14 cellular contexts compared by ENCODE assay signal in the genomic region with DNA sequence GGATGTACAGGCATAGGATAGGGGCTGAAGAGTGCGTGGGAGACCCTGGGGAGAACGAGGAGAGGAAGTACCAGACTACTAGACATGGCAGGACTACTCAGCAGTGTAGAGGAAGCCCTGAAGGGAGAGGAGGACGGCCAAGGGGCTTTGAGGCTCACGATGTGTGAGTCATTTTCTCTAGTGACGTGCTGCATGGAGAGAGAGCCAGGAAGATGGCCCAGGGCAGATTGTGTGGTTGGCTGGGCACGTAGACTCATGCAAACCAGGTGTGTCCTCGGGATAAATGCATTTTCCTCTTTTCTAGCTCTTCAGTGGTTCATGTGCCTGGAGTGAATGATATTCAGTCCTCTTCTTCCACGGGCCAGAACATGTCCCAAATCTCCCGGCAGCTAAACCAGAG.
DNase-seq lines count a peak whose midpoint lies in the region; ATAC-seq and TF ChIP-seq lines count a peak whose summit lies in the region.
"Had no signal": no experiment of that assay in that cellular context is flagged by ENCODE, and none has a peak within 500 bp of the region (broad histone marks: within the 10 kb centered on the region; RNA-seq: fewer than 3 reads in every experiment).

No MANE protein-coding gene starts in this region.

- H3K56ac ChIP-seq in IMR-90 (ENCODE audit: extremely low read depth, insufficient read depth, low read length) = no peak overlapping the region

- H3K23ac ChIP-seq in IMR-90 (ENCODE audit: low read depth, low read length) = peak overlapping the region; percentile 48; the same call in 1 of the 2 replicates

- peak overlapping the region; percentile 39; the same call in 1 of the 2 replicates for H4K5ac ChIP-seq in IMR-90 (ENCODE audit: low read depth, low read length)

- H2AK5ac ChIP-seq in IMR-90 (ENCODE audit: low read depth, low read length) = peak overlapping the region; percentile 68; the same call in 1 of the 2 replicates

- peak overlapping the region; percentile 23 to 26; a peak in 2 of 4 replicates for H4K8ac ChIP-seq in IMR-90 (ENCODE audit: low read depth in 2 of 2, low read length in 2 of 2)

- H3K79me1 ChIP-seq in IMR-90 (ENCODE audit: low read depth in 1 of 2, low read length in 2 of 2) = peaks cover 0 to 4% of the 10 kb centered on the region in 2 experiments; a peak in 1 of 4 replicates

- no peak for TF ChIP-seq CTCF in AG10803 (conservative IDR thresholded peaks at IDR 0.05; ENCODE audit: low read length)
- no peak for TF ChIP-seq CTCF in IMR-90 (conservative IDR thresholded peaks at IDR 0.05; ENCODE audit: low read depth, low read length)
- no peak for TF ChIP-seq CTCF in astrocyte of the spinal cord (IDR thresholded peaks at IDR 0.05; ENCODE audit: low read depth, low read length)

- peak overlapping the region; percentile 44; the same call in 1 of the 2 replicates for H4K91ac ChIP-seq in IMR-90 (ENCODE audit: insufficient read depth, low read depth, low read length)

- intact Hi-C loops in IMR-90 (cut with micrococcal nuclease) = no loop called here

- CTCF ChIA-PET in IMR-90 (lab: Yijun Ruan, JAX) = interaction anchor here (1.1 to 1.4 kb wide), 2 partner anchors 12 to 199 kb away, joined by 4 to 8 read pairs; partner anchors contain the start of gene CEMIP

- H3K4me2 ChIP-seq in IMR-90 (ENCODE audit: low read depth, low read length) = no peak overlapping the region
- H3K4me2 ChIP-seq: GM23338 had no signal

- H2BK15ac ChIP-seq in IMR-90 (ENCODE audit: low read depth, low read length) = peak overlapping the region; percentile 83; the same call in 2 of the 3 replicates

- DNase-seq in AG10803 (ENCODE audit: low read depth) (peak; percentile 59), IMR-90 (peak; percentile 80), astrocyte of the spinal cord (ENCODE audit: low read depth, low spot score) (peak; percentile 81), islet precursor cell (peak; percentile 85), HuH-7 (ENCODE audit: low spot score) (no peak)
- DNase-seq in activated naive CD4-positive, alpha-beta T cell treated with anti-CD3 and anti-CD28 coated beads, Interleukin-2, amount 50 U/mL, for 16 hours = no peak
- DNase-seq: activated T-cell treated with anti-CD3 and anti-CD28 coated beads, Interleukin-2, amount 50 U/mL, for 48 hours; cortex of kidney; ovary; stimulated activated CD4-positive, alpha-beta T cell treated with anti-CD3 and anti-CD28 coated beads, Interleukin-4, amount 100 ng/mL, for 4 hours had no signal

- no peaks in the 10 kb centered on the region for H3K9me3 ChIP-seq in IMR-90 (ENCODE audit: control insufficient read depth, insufficient read depth, low read length)
- H3K9me3 ChIP-seq: ovary, suprapubic skin had no signal

- ATAC-seq in IMR-90 (ENCODE audit: low read depth) (no peak), GM21786 (IDR thresholded peaks at IDR 0.05; ENCODE audit: unreplicated experiment) (no peak), GM21619 (IDR thresholded peaks at IDR 0.05; ENCODE audit: unreplicated experiment) (no peak)

- in situ Hi-C loops in IMR-90 (cut with MboI; ENCODE audit: low sequenced_read_pairs) = no loop called here
- in situ Hi-C loops in astrocyte of the spinal cord (cut with HindIII; ENCODE audit: low sequenced_read_pairs) = no loop called here

- no peak overlapping the region for H3K4me3 ChIP-seq in AG10803 (ENCODE audit: low read length)
- H3K4me3 ChIP-seq in IMR-90 (ENCODE audit: insufficient read depth, low read depth, low read length) = no peak overlapping the region
- no peak overlapping the region for H3K4me3 ChIP-seq in astrocyte of the spinal cord (ENCODE audit: low read depth, low read length)
- H3K4me3 ChIP-seq: GM23338, ovary, suprapubic skin had no signal

- no peak for TF ChIP-seq POLR2A in IMR-90 (IDR thresholded peaks at IDR 0.05; ENCODE audit: low read depth, low read length)

- H2BK20ac ChIP-seq in IMR-90 (ENCODE audit: low read depth, low read length) = peak overlapping the region; percentile 51; the same call in 1 of the 2 replicates

- no peak overlapping the region for H3K18ac ChIP-seq in IMR-90 (ENCODE audit: low read depth, low read length)

- H3K9ac ChIP-seq in IMR-90 (ENCODE audit: low read depth, low read length) = no peak overlapping the region

- peaks cover 64% of the 10 kb centered on the region for H3K36me3 ChIP-seq in IMR-90 (ENCODE audit: control insufficient read depth, insufficient read depth, low read length)
- H3K36me3 ChIP-seq: ovary, suprapubic skin had no signal

- H2BK120ac ChIP-seq in IMR-90 (ENCODE audit: low read depth, low read length) = peak overlapping the region; percentile 80

- no peaks in the 10 kb centered on the region for H4K20me1 ChIP-seq in IMR-90 (ENCODE audit: insufficient read depth, low read length)

- H3K27me3 ChIP-seq in IMR-90 (ENCODE audit: control insufficient read depth, insufficient read depth, low read length) = no peaks in the 10 kb centered on the region
- H3K27me3 ChIP-seq: ovary, suprapubic skin had no signal

- peaks cover 4% of the 10 kb centered on the region for H3K4me1 ChIP-seq in IMR-90 (ENCODE audit: control insufficient read depth, insufficient read depth, low read length)

- POLR2A ChIA-PET in IMR-90 (lab: Charles Lee; ENCODE audit: unreplicated experiment) = no interaction called here

- no peak overlapping the region; the same call in 1 of the 2 replicates for H3K14ac ChIP-seq in IMR-90 (replicated peaks; ENCODE audit: low read depth, low read length)

- whole genome bisulfite sequencing in IMR-90 (ENCODE audit: extremely low coverage in 2 of 2, insufficient read length in 1 of 2), 2 experiments = 90% methylated on average over 6 of the region's 9 CpGs; no CpG with 5 or more reads in 1 of the 2 experiments

- H3K4ac ChIP-seq in IMR-90 (ENCODE audit: low read depth, low read length) = peak overlapping the region; percentile 64; the same call in 1 of the 2 replicates

- peak overlapping the region; percentile 13 for H2BK5ac ChIP-seq in IMR-90 (ENCODE audit: low read depth, low read length, poor library complexity, severe bottlenecking)

- dilution Hi-C loops in IMR-90 (cut with HindIII; ENCODE audit: low sequenced_read_pairs, unreplicated experiment) = no loop called here

- H3K27ac ChIP-seq in IMR-90 (ENCODE audit: insufficient read depth, low read length) = no peak overlapping the region
- H3K27ac ChIP-seq: ovary, suprapubic skin had no signal

- no peak overlapping the region for H2AK9ac ChIP-seq in IMR-90 (replicated peaks; ENCODE audit: low read depth, low read length, poor library complexity)

- no peak for TF ChIP-seq RAD21 in IMR-90 (IDR thresholded peaks at IDR 0.05; ENCODE audit: low read length)

- H2AFZ ChIP-seq in IMR-90 (replicated peaks; ENCODE audit: low read length, poor library complexity) = peak overlapping the region; percentile 21
- H2AFZ ChIP-seq: GM23338 had no signal

- peaks cover 16% of the 10 kb centered on the region for H3K9me1 ChIP-seq in IMR-90 (ENCODE audit: insufficient read depth, low read length)

- no TSS peak for BruUV-seq in IMR-90 (replicated peaks; lab: Mats Ljungman, UMichigan)

TF ChIP-seq in IMR-90, 13 proteins besides CTCF, POLR2A, EP300 and RAD21:
- TF ChIP-seq MAFK (IDR thresholded peaks at IDR 0.05; ENCODE audit: low read depth, low read length) = no peak
- TF ChIP-seq MAZ (IDR thresholded peaks at IDR 0.05; ENCODE audit: borderline replicate concordance, low read depth, low read length) = no peak
- no peak for TF ChIP-seq CHD1 (IDR thresholded peaks at IDR 0.05; ENCODE audit: low read depth, low read length)
- no peak for TF ChIP-seq CEBPB (IDR thresholded peaks at IDR 0.05; ENCODE audit: low read depth, low read length)
- TF ChIP-seq NFE2L2 (IDR thresholded peaks at IDR 0.05; ENCODE audit: low read depth, low read length) = no peak
- TF ChIP-seq SMC3 (IDR thresholded peaks at IDR 0.05; ENCODE audit: low read depth, low read length) = no peak
- no peak for TF ChIP-seq MXI1 (IDR thresholded peaks at IDR 0.05; ENCODE audit: borderline replicate concordance, low read depth, low read length)
- no peak for TF ChIP-seq RCOR1 (IDR thresholded peaks at IDR 0.05; ENCODE audit: insufficient replicate concordance, low read length)
- no peak for TF ChIP-seq ELK1 (IDR thresholded peaks at IDR 0.05; ENCODE audit: borderline replicate concordance, low read depth, low read length)
- no peak for TF ChIP-seq RFX5 (IDR thresholded peaks at IDR 0.05; ENCODE audit: low read depth, low read length)
- no peak for TF ChIP-seq BHLHE40 (IDR thresholded peaks at IDR 0.05; ENCODE audit: low read depth, low read length)
- no peak for TF ChIP-seq FOS (IDR thresholded peaks at IDR 0.05; ENCODE audit: low read depth, low read length)
- TF ChIP-seq USF2 (IDR thresholded peaks at IDR 0.05; ENCODE audit: low read depth, low read length) = no peak
TF ChIP-seq in IMR-90: peak in this region for 0.

Comparison
In these comparisons a context has a peak if more than half of its experiments do, and no peak if none do; other contexts are left out.
1. DNase-seq: peak in AG10803 (single experiment), IMR-90 (single experiment), astrocyte of the spinal cord (single experiment) and islet precursor cell (single experiment); none in activated naive CD4-positive, alpha-beta T cell treated with anti-CD3 and anti-CD28 coated beads, Interleukin-2, amount 50 U/mL, for 16 hours (single experiment) and HuH-7 (single experiment).